19 cellular contexts compared by ENCODE assay signal in genomic region chr7:87116315-87116714, GRCh38. TPM values are rescaled to one million over a fixed set of nuclear protein-coding genes. Genes with fewer than 3 reads are reported as not detected.
DNase-seq lines count a peak whose midpoint lies in the region; ATAC-seq and TF ChIP-seq lines count a peak whose summit lies in the region.
"Had no signal": no experiment of that assay in that cellular context is flagged by ENCODE, and none has a peak within 500 bp of the region (broad histone marks: within the 10 kb centered on the region; RNA-seq: fewer than 3 reads in every experiment).

No MANE protein-coding gene starts in this region.

- H3K27me3 ChIP-seq in PC-3 (ENCODE audit: low read length) (no peaks in the 10 kb centered on the region), MG63 (no peaks in the 10 kb centered on the region), lower lobe of right lung (ENCODE audit: low read depth) (no peaks in the 10 kb centered on the region), upper lobe of right lung (no peaks in the 10 kb centered on the region)
- H3K27me3 ChIP-seq: BLaER1 treated with 17β-estradiol and CSF1 and Interleukin-3, amounts not matched to agents 10 nM and 100 nM had no signal

- H3F3A ChIP-seq in PC-3 (ENCODE audit: low read length, unreplicated experiment), result no peaks in the 10 kb centered on the region

- no peak overlapping the region for H3K9ac ChIP-seq in PC-3 (ENCODE audit: low read length)
- H3K9ac ChIP-seq: BLaER1 treated with 17β-estradiol and CSF1 and Interleukin-3, amounts not matched to agents 10 nM and 100 nM had no signal

- H3K4me2 ChIP-seq in PC-3 (ENCODE audit: low read length), result no peak overlapping the region
- H3K4me2 ChIP-seq: A549; BLaER1 treated with 17β-estradiol and CSF1 and Interleukin-3, amounts not matched to agents 10 nM and 100 nM had no signal

- peak; percentile 14 for DNase-seq in PC-3
- no peak for DNase-seq in MG63
- DNase-seq in lower lobe of right lung, result no peak
- no peak for DNase-seq in upper lobe of right lung
- DNase-seq in NCI-H128 (lab: John Stamatoyannopoulos, UW; ENCODE audit: unreplicated experiment), result no peak
- DNase-seq: DND-41; GOT3; NCI-H1417; NCI-H187 treated with DMSO at 0.1 percent for 48 hours; NCI-H526 treated with DMSO at 0.1 percent for 48 hours; NK-92 treated with Interleukin-12 subunit alpha and Interleukin-12 subunit beta, amount 100 ng/mL, for 24 hours; T-helper 17 cell had no signal

- ATAC-seq in GM18519 (IDR thresholded peaks at IDR 0.05; ENCODE audit: low FRiP score, unreplicated experiment), result peak; percentile 63
- ATAC-seq in GM21529 (IDR thresholded peaks at IDR 0.05; ENCODE audit: unreplicated experiment), result peak; percentile 73
- peak; percentile 63 for ATAC-seq in HG02938 (IDR thresholded peaks at IDR 0.05; ENCODE audit: unreplicated experiment)
- ATAC-seq in PC-3, result peak; percentile 83
- ATAC-seq in lower lobe of right lung, result no peak
- ATAC-seq in upper lobe of right lung, result no peak
- ATAC-seq: A549, T-helper 17 cell had no signal

- H3K36me3 ChIP-seq in PC-3 (ENCODE audit: low read depth, low read length) (no peaks in the 10 kb centered on the region), MG63 (no peaks in the 10 kb centered on the region), lower lobe of right lung (no peaks in the 10 kb centered on the region), upper lobe of right lung (no peaks in the 10 kb centered on the region)
- H3K36me3 ChIP-seq: BLaER1 treated with 17β-estradiol and CSF1 and Interleukin-3, amounts not matched to agents 10 nM and 100 nM had no signal

- H3K27ac ChIP-seq in PC-3 (ENCODE audit: low read length) (no peak overlapping the region), lower lobe of right lung (no peak overlapping the region), upper lobe of right lung (no peak overlapping the region)
- H3K27ac ChIP-seq: A549; BLaER1 treated with 17β-estradiol and CSF1 and Interleukin-3, amounts not matched to agents 10 nM and 100 nM; HL-60; RWPE1 had no signal

- H3K4me1 ChIP-seq in PC-3 (ENCODE audit: insufficient read depth, low read length) (no peaks in the 10 kb centered on the region), lower lobe of right lung (no peaks in the 10 kb centered on the region), upper lobe of right lung (no peaks in the 10 kb centered on the region)
- H3K4me1 ChIP-seq: A549; BLaER1 treated with 17β-estradiol and CSF1 and Interleukin-3, amounts not matched to agents 10 nM and 100 nM had no signal

- no peaks in the 10 kb centered on the region for H3K9me2 ChIP-seq in PC-3 (replicated peaks; ENCODE audit: low read length)

- H2AFZ ChIP-seq in PC-3 (ENCODE audit: low read length), result no peak overlapping the region

- CTCF ChIA-PET in PC-3 (lab: Charles Lee), result no interaction called here

- H4K20me1 ChIP-seq in PC-3 (ENCODE audit: low read length), result no peaks in the 10 kb centered on the region
- H4K20me1 ChIP-seq: BLaER1 treated with 17β-estradiol and CSF1 and Interleukin-3, amounts not matched to agents 10 nM and 100 nM had no signal

- POLR2A ChIA-PET in PC-3 (lab: Charles Lee; ENCODE audit: unreplicated experiment), result no interaction called here

- H3K79me2 ChIP-seq in PC-3 (ENCODE audit: low read length), result no peaks in the 10 kb centered on the region

- no peaks in the 10 kb centered on the region for H3K9me3 ChIP-seq in PC-3 (ENCODE audit: low read length)
- no peaks in the 10 kb centered on the region for H3K9me3 ChIP-seq in MG63
- H3K9me3 ChIP-seq in lower lobe of right lung, result no peaks in the 10 kb centered on the region
- no peaks in the 10 kb centered on the region for H3K9me3 ChIP-seq in upper lobe of right lung
- H3K9me3 ChIP-seq: A549 had no signal

- intact Hi-C loops in PC-3 (cut with micrococcal nuclease) (no loop called here), lower lobe of right lung (cut with DNase I) (no loop called here), upper lobe of right lung (cut with DNase I) (no loop called here)

- no peak overlapping the region for H3K4me3 ChIP-seq in PC-3 (ENCODE audit: low read length)
- H3K4me3 ChIP-seq in MG63, result no peak overlapping the region
- no peak overlapping the region for H3K4me3 ChIP-seq in lower lobe of right lung
- no peak overlapping the region for H3K4me3 ChIP-seq in upper lobe of right lung
- H3K4me3 ChIP-seq: A549; BLaER1 treated with 17β-estradiol and CSF1 and Interleukin-3, amounts not matched to agents 10 nM and 100 nM had no signal

- TF ChIP-seq CTCF in PC-3 (conservative IDR thresholded peaks at IDR 0.05; ENCODE audit: low read depth, low read length), result no peak
- no peak for TF ChIP-seq CTCF in lower lobe of right lung (IDR thresholded peaks at IDR 0.05)
- TF ChIP-seq CTCF in upper lobe of right lung (IDR thresholded peaks at IDR 0.05), result no peak

- no TSS peak for BruUV-seq in PC-3 (replicated peaks; lab: Mats Ljungman, UMichigan)

RNA-seq across cellular contexts. Expression of gene DMTF1, which starts 35.9 kb away (rescaled TPM):
- total RNA-seq in PC-3 (2014; rRNA removed), result 43.6 and 48.8 TPM in 2 replicates
- total RNA-seq in MG63 (2014; rRNA removed; shearing (Covaris generic); ENCODE audit: low replicate concordance), result 11.2 and 18.6 TPM in 2 replicates
- 81.7 TPM for total RNA-seq in lower lobe of right lung
- total RNA-seq in upper lobe of right lung, result 82.8 TPM

RNA-seq across cellular contexts. Expression of gene ELAPOR2, which starts 56.9 kb away (rescaled TPM):
- total RNA-seq in PC-3 (2014; rRNA removed) (10.2 and 14.7 TPM in 2 replicates), lower lobe of right lung (90.8 TPM), upper lobe of right lung (127 TPM)
- total RNA-seq in MG63 (2014; rRNA removed; shearing (Covaris generic); ENCODE audit: low replicate concordance), result not detected in 2 replicates

Comparison
In these comparisons a context has a peak if more than half of its experiments do, and no peak if none do; other contexts are left out.
1. ATAC-seq: peak in GM18519 (single experiment), GM21529 (single experiment), HG02938 (single experiment) and PC-3 (single experiment); none in lower lobe of right lung (0 of 2) and upper lobe of right lung (single experiment).
2. RNA of gene ELAPOR2, which starts 56.9 kb away (total RNA-seq): 127 TPM in upper lobe of right lung (single experiment), 90.8 TPM in lower lobe of right lung (single experiment) and 10.2 to 14.7 TPM in PC-3; not detected in MG63; every median in the first group is over 10 times any median in the second.